1 cellular context compared by ENCODE assay signal in genomic region chr2:109266998-109267854, GRCh38.
TF ChIP-seq lines count a peak whose summit lies in the region.

No MANE protein-coding gene starts in this region.

TF ChIP-seq in K562, 482 proteins besides CTCF, POLR2A, EP300 and RAD21 (continued from another document and continues in another):
- no peak for TF ChIP-seq ZNF318 (IDR thresholded peaks at IDR 0.05; ENCODE audit: borderline replicate concordance in 1 of 2, low read depth in 1 of 2)
- TF ChIP-seq ZNF449 (CRISPR knock-in tag; IDR thresholded peaks at IDR 0.05): peak; percentile 50; the same call in 1 of the 2 replicates
- no peak for TF ChIP-seq SUPT5H (IDR thresholded peaks at IDR 0.05)
- TF ChIP-seq TEAD2 (tag; IDR thresholded peaks at IDR 0.05): no peak
- no peak for TF ChIP-seq ZNF143 (CRISPR knock-in tag; IDR thresholded peaks at IDR 0.05)
- no peak for TF ChIP-seq POLR2G (IDR thresholded peaks at IDR 0.05; ENCODE audit: low read depth, low read length)
- no peak for TF ChIP-seq CBX8 (IDR thresholded peaks at IDR 0.05; ENCODE audit: borderline replicate concordance, extremely low read depth, low read depth, low read length, poor library complexity, severe bottlenecking)
- TF ChIP-seq BDP1 (IDR thresholded peaks at IDR 0.05; ENCODE audit: insufficient read depth, insufficient read length): no peak
- TF ChIP-seq MTA3 (IDR thresholded peaks at IDR 0.05; ENCODE audit: borderline replicate concordance): no peak
- no peak for TF ChIP-seq NFIX (CRISPR knock-in tag; IDR thresholded peaks at IDR 0.05; ENCODE audit: low read depth)
- no peak for TF ChIP-seq ARNT (IDR thresholded peaks at IDR 0.05)
- TF ChIP-seq ZNF239 (CRISPR knock-in tag; IDR thresholded peaks at IDR 0.05): peak; percentile 48
- TF ChIP-seq SOX6 (IDR thresholded peaks at IDR 0.05): peak; percentile 77
- TF ChIP-seq ATF6 (CRISPR knock-in tag; IDR thresholded peaks at IDR 0.05): no peak
- no peak for TF ChIP-seq PTRF (tag; IDR thresholded peaks at IDR 0.05)
- no peak for TF ChIP-seq ATF2 (CRISPR knock-in tag; IDR thresholded peaks at IDR 0.05)
- no peak; the same call in 1 of the 2 replicates for TF ChIP-seq MTA1 (IDR thresholded peaks at IDR 0.05; ENCODE audit: borderline replicate concordance)
- peak in 1 of 2 experiments; percentile 66; a peak in 1 of 4 replicates for TF ChIP-seq SRF (CRISPR knock-in tag; IDR thresholded peaks at IDR 0.05)
- peak; percentile 95; the same call in 1 of the 2 replicates for TF ChIP-seq RNF2 (IDR thresholded peaks at IDR 0.05)
- no peak for TF ChIP-seq E2F4 (CRISPR knock-in tag; IDR thresholded peaks at IDR 0.05; ENCODE audit: low read depth)
- peak; percentile 80 for TF ChIP-seq ZNF766 (CRISPR knock-in tag; conservative IDR thresholded peaks at IDR 0.05)
- peak; percentile 64; the same call in 1 of the 2 replicates for TF ChIP-seq ATF7 (IDR thresholded peaks at IDR 0.05)
- TF ChIP-seq MGA (IDR thresholded peaks at IDR 0.05): no peak
- TF ChIP-seq NEUROD1 (IDR thresholded peaks at IDR 0.05; ENCODE audit: borderline replicate concordance, low read depth, low read length, partially characterized antibody): no peak
- TF ChIP-seq MITF (IDR thresholded peaks at IDR 0.05): no peak
- no peak for TF ChIP-seq GATA2 (CRISPR knock-in tag; IDR thresholded peaks at IDR 0.05)
